ENCODE assay signal across 20 cellular contexts in genomic region chr3:71979155-71979554, GRCh38.
A peak's percentile ranks its signal among the peaks of the same experiment; 100 is the strongest.
DNase-seq lines count a peak whose midpoint lies in the region; ATAC-seq, FAIRE-seq and TF ChIP-seq lines count a peak whose summit lies in the region.
"Had no signal": no experiment of that assay in that cellular context is flagged by ENCODE, and none has a peak within 500 bp of the region (broad histone marks: within the 10 kb centered on the region; RNA-seq: fewer than 3 reads in every experiment).

No MANE protein-coding gene starts in this region.

- POLR2A ChIA-PET in activated CD4-positive, alpha-beta memory T cell treated with anti-CD3 and anti-CD28 coated beads for 36 hours (lab: Charles Lee) = interaction anchor here (1.6 kb wide), 1 partner anchor 20 kb away, joined by 18 read pairs; no protein-coding TSS in a partner anchor

- H3K4me1 ChIP-seq in keratinocyte (ENCODE audit: control insufficient read depth, extremely low read depth, insufficient read depth, low read length) = peaks cover 29% of the 10 kb centered on the region

- H3K9me3 ChIP-seq in keratinocyte (ENCODE audit: control insufficient read depth, low read depth, low read length) = no peaks in the 10 kb centered on the region
- H3K9me3 ChIP-seq: BE2C, SJSA1 had no signal

- TF ChIP-seq CTCF in natural killer cell (IDR thresholded peaks at IDR 0.05) = no peak
- TF ChIP-seq CTCF in keratinocyte (optimal IDR thresholded peaks at IDR 0.05 in 1 of 3, IDR thresholded peaks at IDR 0.05 in 1 of 3, conservative IDR thresholded peaks at IDR 0.05 in 1 of 3; ENCODE audit: extremely low read depth in 1 of 3, insufficient read depth in 2 of 3, low read length in 3 of 3) = no peak

- H3K4me3 ChIP-seq in keratinocyte (ENCODE audit: control insufficient read depth in 2 of 3, extremely low read depth in 1 of 3, insufficient read depth in 2 of 3, low read depth in 1 of 3, low read length in 3 of 3) = no peak overlapping the region
- H3K4me3 ChIP-seq: SJSA1 had no signal

- no peaks in the 10 kb centered on the region for H3K79me2 ChIP-seq in keratinocyte (ENCODE audit: control insufficient read depth, insufficient read depth, low read length)

- no peak overlapping the region for H3K27ac ChIP-seq in keratinocyte (ENCODE audit: control insufficient read depth, insufficient read depth, low read length)
- H3K27ac ChIP-seq: KMS-11, RWPE1, SJSA1 had no signal

- no peak overlapping the region for H2AFZ ChIP-seq in keratinocyte (ENCODE audit: control insufficient read depth, low read length)

- peak; percentile 43 for FAIRE-seq in keratinocyte (lab: Jason Lieb, UNC)
- FAIRE-seq: H1 had no signal

- H3K9ac ChIP-seq in keratinocyte (ENCODE audit: control insufficient read depth, extremely low read depth, insufficient read depth, low read length) = no peak overlapping the region
- H3K9ac ChIP-seq: KMS-11 had no signal

- intact Hi-C loops in natural killer cell (cut with micrococcal nuclease) = no loop called here
- intact Hi-C loops in activated CD4-positive, alpha-beta memory T cell treated with anti-CD3 and anti-CD28 coated beads for 36 hours (cut with micrococcal nuclease) = loop anchor here (2.0 to 10.0 kb wide), 7 partner anchors 257 to 868 kb away; partner anchors contain the start of genes RYBP and SHQ1

- peak overlapping the region; percentile 42 for H3K4me3 Mint-ChIP-seq in natural killer cell treated with Interleukin-12 subunit alpha and Interleukin-12 subunit beta and Interleukin-15 and Interleukin-18, amount 100 ng/mL, for 72 hours
- H3K4me3 Mint-ChIP-seq in natural killer cell = no peak overlapping the region
- peak overlapping the region; percentile 38 for H3K4me3 Mint-ChIP-seq in activated CD4-positive, alpha-beta memory T cell treated with anti-CD3 and anti-CD28 coated beads for 36 hours
- no peak overlapping the region for H3K4me3 Mint-ChIP-seq in stimulated activated naive CD8-positive, alpha-beta T cell treated with anti-CD3 and anti-CD28 coated beads, Interleukin-15, amount 100 ng/mL, for 72 hours
- H3K4me3 Mint-ChIP-seq: CD4-positive, alpha-beta T cell had no signal

- H3K36me3 Mint-ChIP-seq in natural killer cell treated with Interleukin-12 subunit alpha and Interleukin-12 subunit beta and Interleukin-15 and Interleukin-18, amount 100 ng/mL, for 72 hours = no peaks in the 10 kb centered on the region
- H3K36me3 Mint-ChIP-seq in natural killer cell = no peaks in the 10 kb centered on the region
- H3K36me3 Mint-ChIP-seq in activated CD4-positive, alpha-beta memory T cell treated with anti-CD3 and anti-CD28 coated beads for 36 hours = peaks cover 3% of the 10 kb centered on the region

- H3K27me3 ChIP-seq in keratinocyte (ENCODE audit: control insufficient read depth, extremely low read depth, insufficient read depth, low read length) = no peaks in the 10 kb centered on the region
- H3K27me3 ChIP-seq: BE2C had no signal

- CTCF ChIA-PET in activated CD4-positive, alpha-beta memory T cell treated with anti-CD3 and anti-CD28 coated beads for 36 hours (lab: Charles Lee) = interaction anchor here (1.3 kb wide), 1 partner anchor 27 kb away, joined by 4 read pairs; no protein-coding TSS in a partner anchor

- H3K36me3 ChIP-seq in keratinocyte (ENCODE audit: control insufficient read depth in 2 of 2, extremely low read depth in 1 of 2, insufficient read depth in 2 of 2, low read length in 2 of 2) = no peaks in the 10 kb centered on the region
- H3K36me3 ChIP-seq: BE2C, SJSA1 had no signal

- H3K27ac Mint-ChIP-seq in natural killer cell treated with Interleukin-12 subunit alpha and Interleukin-12 subunit beta and Interleukin-15 and Interleukin-18, amount 100 ng/mL, for 72 hours = peak overlapping the region in 1 of 2 donors; percentile 79
- H3K27ac Mint-ChIP-seq in natural killer cell = no peak overlapping the region
- peak overlapping the region; percentile 88 for H3K27ac Mint-ChIP-seq in activated CD4-positive, alpha-beta memory T cell treated with anti-CD3 and anti-CD28 coated beads for 36 hours
- H3K27ac Mint-ChIP-seq in stimulated activated naive CD8-positive, alpha-beta T cell treated with anti-CD3 and anti-CD28 coated beads, Interleukin-15, amount 100 ng/mL, for 72 hours = no peak overlapping the region
- H3K27ac Mint-ChIP-seq: CD4-positive, alpha-beta T cell had no signal

- no peaks in the 10 kb centered on the region for H3K9me1 ChIP-seq in keratinocyte (ENCODE audit: control insufficient read depth, extremely low read depth, insufficient read depth, low read length)

- H3K27me3 Mint-ChIP-seq in natural killer cell treated with Interleukin-12 subunit alpha and Interleukin-12 subunit beta and Interleukin-15 and Interleukin-18, amount 100 ng/mL, for 72 hours = peaks cover 20 to 42% of the 10 kb centered on the region in 2 donors
- peaks cover 0 to 4% of the 10 kb centered on the region in 2 donors for H3K27me3 Mint-ChIP-seq in natural killer cell (ENCODE audit: low read depth in 2 of 2)
- H3K27me3 Mint-ChIP-seq in activated CD4-positive, alpha-beta memory T cell treated with anti-CD3 and anti-CD28 coated beads for 36 hours = peaks cover 19% of the 10 kb centered on the region
- peaks cover 31% of the 10 kb centered on the region for H3K27me3 Mint-ChIP-seq in stimulated activated naive CD8-positive, alpha-beta T cell treated with anti-CD3 and anti-CD28 coated beads, Interleukin-15, amount 100 ng/mL, for 72 hours
- H3K27me3 Mint-ChIP-seq: CD4-positive, alpha-beta T cell had no signal

- H3K4me1 Mint-ChIP-seq in natural killer cell treated with Interleukin-12 subunit alpha and Interleukin-12 subunit beta and Interleukin-15 and Interleukin-18, amount 100 ng/mL, for 72 hours (ENCODE audit: low read depth in 2 of 2) = peaks cover 0 to 23% of the 10 kb centered on the region in 2 donors
- no peaks in the 10 kb centered on the region for H3K4me1 Mint-ChIP-seq in natural killer cell
- H3K4me1 Mint-ChIP-seq in activated CD4-positive, alpha-beta memory T cell treated with anti-CD3 and anti-CD28 coated beads for 36 hours (ENCODE audit: low read depth) = peaks cover 53% of the 10 kb centered on the region
- peaks cover 42% of the 10 kb centered on the region for H3K4me1 Mint-ChIP-seq in stimulated activated naive CD8-positive, alpha-beta T cell treated with anti-CD3 and anti-CD28 coated beads, Interleukin-15, amount 100 ng/mL, for 72 hours

- ATAC-seq in natural killer cell treated with Interleukin-12 subunit alpha and Interleukin-12 subunit beta and Interleukin-15 and Interleukin-18, amount 100 ng/mL, for 72 hours = no peak
- ATAC-seq in natural killer cell (no peak), GM21381 (IDR thresholded peaks at IDR 0.05; ENCODE audit: unreplicated experiment) (no peak)
- no peak for ATAC-seq in stimulated activated naive CD8-positive, alpha-beta T cell treated with anti-CD3 and anti-CD28 coated beads, Interleukin-15, amount 100 ng/mL, for 72 hours
- ATAC-seq: PC-3 had no signal

- H3K9me3 Mint-ChIP-seq in natural killer cell treated with Interleukin-12 subunit alpha and Interleukin-12 subunit beta and Interleukin-15 and Interleukin-18, amount 100 ng/mL, for 72 hours = no peaks in the 10 kb centered on the region
- H3K9me3 Mint-ChIP-seq in natural killer cell = no peaks in the 10 kb centered on the region
- H3K9me3 Mint-ChIP-seq in activated CD4-positive, alpha-beta memory T cell treated with anti-CD3 and anti-CD28 coated beads for 36 hours = peaks cover 3% of the 10 kb centered on the region
- peaks cover 0 to 5% of the 10 kb centered on the region in 2 donors for H3K9me3 Mint-ChIP-seq in stimulated activated naive CD8-positive, alpha-beta T cell treated with anti-CD3 and anti-CD28 coated beads, Interleukin-15, amount 100 ng/mL, for 72 hours
- H3K9me3 Mint-ChIP-seq: CD4-positive, alpha-beta T cell had no signal

- no peaks in the 10 kb centered on the region for H4K20me1 ChIP-seq in keratinocyte (ENCODE audit: control insufficient read depth, extremely low read depth, insufficient read depth, low read length)

- DNase-seq in natural killer cell treated with Interleukin-12 subunit alpha and Interleukin-12 subunit beta and Interleukin-15 and Interleukin-18, amount 100 ng/mL, for 72 hours (ENCODE audit: low spot score) = no peak
- DNase-seq in natural killer cell (no peak), keratinocyte (ENCODE audit: low read depth, low spot score) (no peak)
- DNase-seq in activated CD4-positive, alpha-beta memory T cell treated with anti-CD3 and anti-CD28 coated beads for 36 hours = no peak
- DNase-seq in activated CD4-positive, CD25-positive, alpha-beta regulatory T cell treated with anti-CD3 and anti-CD28 coated beads, Interleukin-2, amount 50 U/mL, for 72 hours = no peak
- DNase-seq in stimulated activated naive CD8-positive, alpha-beta T cell treated with anti-CD3 and anti-CD28 coated beads, Interleukin-15, amount 100 ng/mL, for 72 hours = no peak
- DNase-seq: BE2C; CD4-positive, alpha-beta T cell; DMS79 treated with DMSO at 0.1 percent for 48 hours; NCI-H1048; NCI-H1436 treated with DMSO at 0.1 percent for 48 hours; NCI-H2029 treated with DMSO at 0.1 percent for 48 hours; NCI-H510A; NCI-H774; PC-3 had no signal

- H3K4me2 ChIP-seq in keratinocyte (ENCODE audit: control insufficient read depth, extremely low read depth, insufficient read depth, low read depth, low read length) = no peak overlapping the region
- H3K4me2 ChIP-seq: KMS-11 had no signal

- dilution Hi-C loops in keratinocyte (cut with MboI; ENCODE audit: extremely low pct_ligation_motif_present, low sequenced_read_pairs) = no loop called here

Comparison
In these comparisons a context has a peak if more than half of its experiments do, and no peak if none do; other contexts are left out.
1. H3K4me3 Mint-ChIP-seq: peak in natural killer cell treated with Interleukin-12 subunit alpha and Interleukin-12 subunit beta and Interleukin-15 and Interleukin-18, amount 100 ng/mL, for 72 hours (single experiment) and activated CD4-positive, alpha-beta memory T cell treated with anti-CD3 and anti-CD28 coated beads for 36 hours (single experiment); none in natural killer cell (single experiment) and stimulated activated naive CD8-positive, alpha-beta T cell treated with anti-CD3 and anti-CD28 coated beads, Interleukin-15, amount 100 ng/mL, for 72 hours (0 of 2).